Comparison of ENCODE assay signal across 5 cellular contexts in the genomic region with DNA sequence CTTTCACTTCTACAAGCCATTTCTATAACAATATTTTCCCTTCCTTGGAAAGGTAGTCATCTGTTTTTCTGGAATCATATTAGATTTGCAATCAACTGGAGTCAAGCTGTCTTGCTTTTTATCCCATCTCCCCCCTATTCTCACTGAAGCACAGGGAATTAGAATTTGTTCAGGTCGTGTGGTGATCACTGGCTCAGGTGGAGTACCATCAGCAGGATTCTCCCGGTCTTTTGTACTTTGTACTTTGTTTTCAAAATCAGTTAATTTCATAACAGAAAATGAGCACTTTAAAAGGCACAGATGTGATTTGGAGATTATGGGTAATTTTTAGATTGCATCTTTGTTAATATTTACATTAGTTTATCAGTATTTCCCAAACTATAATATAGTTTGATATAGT. TPM values are rescaled to one million over a fixed set of nuclear protein-coding genes. Genes with fewer than 3 reads are reported as not detected.
A peak's percentile ranks its signal among the peaks of the same experiment; 100 is the strongest.
DNase-seq lines count a peak whose midpoint lies in the region; ATAC-seq, FAIRE-seq and TF ChIP-seq lines count a peak whose summit lies in the region.
"Not testable (repeated sequence)": the region's sequence is repeated elsewhere in the genome, so short reads cannot be mapped to it uniquely, and the experiment has no call there.

No MANE protein-coding gene starts in this region.

- H3K79me2 ChIP-seq in keratinocyte (ENCODE audit: control insufficient read depth, insufficient read depth, low read length); HepG2 (ENCODE audit: insufficient read depth, low read length): not testable (repeated sequence)

- not testable (repeated sequence) for H3K27ac ChIP-seq in keratinocyte (ENCODE audit: control insufficient read depth, insufficient read depth, low read length); HepG2 (ENCODE audit: extremely low read length, insufficient read depth, low read length); right lobe of liver

- in situ Hi-C loops in HepG2 (cut with HindIII; ENCODE audit: extremely low pct_ligation_motif_present, low pct_unique_long_range_greater_than_20kb), result not testable (repeated sequence)

- not testable (repeated sequence) for H3K4me1 ChIP-seq in keratinocyte (ENCODE audit: control insufficient read depth, extremely low read depth, insufficient read depth, low read length); right lobe of liver
- H3K4me1 ChIP-seq in HepG2 (ENCODE audit: insufficient read depth, low read length), result peaks cover 29% of the 10 kb centered on the region

- ATAC-seq in HepG2 (peak; percentile 26; the same call in 1 of the 3 replicates), right lobe of liver (peak; percentile 52 to 59 (median 54))

- dilution Hi-C loops in keratinocyte (cut with MboI; ENCODE audit: extremely low pct_ligation_motif_present, low sequenced_read_pairs), result not testable (repeated sequence)

- H3K27me3 ChIP-seq in keratinocyte (ENCODE audit: control insufficient read depth, extremely low read depth, insufficient read depth, low read length); HepG2 (ENCODE audit: control insufficient read depth in 1 of 2, insufficient read depth in 2 of 2, low read length in 2 of 2); right lobe of liver: not testable (repeated sequence)

- H2AFZ ChIP-seq in keratinocyte (ENCODE audit: control insufficient read depth, low read length); HepG2 (ENCODE audit: low read length): not testable (repeated sequence)

- H3K36me3 ChIP-seq in keratinocyte (ENCODE audit: control insufficient read depth in 2 of 2, extremely low read depth in 1 of 2, insufficient read depth in 2 of 2, low read length in 2 of 2); HepG2 (replicated peaks in 1 of 2; ENCODE audit: control insufficient read depth in 1 of 2, insufficient read depth in 2 of 2, low read length in 2 of 2); right lobe of liver: not testable (repeated sequence)

- intact Hi-C loops in HepG2 (cut with micrococcal nuclease; ENCODE audit: unreplicated experiment); right lobe of liver (cut with DNase I): not testable (repeated sequence)

- POLR2A ChIA-PET in HepG2 (lab: Yijun Ruan, JAX), result not testable (repeated sequence)

- TF ChIP-seq POLR2A in H54 (IDR thresholded peaks at IDR 0.05; ENCODE audit: low read depth, low read length); HepG2 (IDR thresholded peaks at IDR 0.05; ENCODE audit: insufficient read depth in 1 of 2, low read depth in 2 of 2, low read length in 2 of 2); right lobe of liver (IDR thresholded peaks at IDR 0.05): not testable (repeated sequence)

- not testable (repeated sequence) for TF ChIP-seq CTCF in keratinocyte (optimal IDR thresholded peaks at IDR 0.05 in 1 of 3, IDR thresholded peaks at IDR 0.05 in 1 of 3, conservative IDR thresholded peaks at IDR 0.05 in 1 of 3; ENCODE audit: extremely low read depth in 1 of 3, insufficient read depth in 2 of 3, low read length in 3 of 3); HepG2 (CRISPR knock-in tag; IDR thresholded peaks at IDR 0.05); right lobe of liver (IDR thresholded peaks at IDR 0.05)

- not testable (repeated sequence) for H3K9ac ChIP-seq in keratinocyte (ENCODE audit: control insufficient read depth, extremely low read depth, insufficient read depth, low read length); HepG2 (ENCODE audit: insufficient read depth, low read depth, low read length)

- H3K4me2 ChIP-seq in keratinocyte (ENCODE audit: control insufficient read depth, extremely low read depth, insufficient read depth, low read depth, low read length); HepG2 (ENCODE audit: low read depth, low read length): not testable (repeated sequence)

- not testable (repeated sequence) for H3K4me3 ChIP-seq in keratinocyte (ENCODE audit: control insufficient read depth in 2 of 3, extremely low read depth in 1 of 3, insufficient read depth in 2 of 3, low read depth in 1 of 3, low read length in 3 of 3); HepG2 (replicated peaks in 1 of 3; ENCODE audit: insufficient read depth in 1 of 3, low read depth in 2 of 3, low read length in 3 of 3); right lobe of liver

- WGBS in HepG2 (ENCODE audit: low lambda C conversion rate), result 2% methylated on average over 2 of the region's 2 CpGs
- WGBS in right lobe of liver (ENCODE audit: insufficient coverage, low coverage, low lambda C conversion rate, missing lambda C conversion rate), result 36% methylated on average over 2 of the region's 2 CpGs

- not testable (repeated sequence) for H4K20me1 ChIP-seq in keratinocyte (ENCODE audit: control insufficient read depth, extremely low read depth, insufficient read depth, low read length); HepG2 (ENCODE audit: insufficient read depth, low read length)

- not testable (repeated sequence) for H3K9me3 ChIP-seq in keratinocyte (ENCODE audit: control insufficient read depth, low read depth, low read length); HepG2 (ENCODE audit: low read length); right lobe of liver

- not testable (repeated sequence) for TF ChIP-seq EP300 in HepG2 (IDR thresholded peaks at IDR 0.05; ENCODE audit: low read depth in 2 of 2, low read length in 2 of 2); HepG2 (CRISPR knock-in tag; IDR thresholded peaks at IDR 0.05; ENCODE audit: borderline replicate concordance)

- BruUV-seq in HepG2 (replicated peaks; lab: Mats Ljungman, UMichigan), result not testable (repeated sequence)

- FAIRE-seq in A204.1 (lab: Jason Lieb, UNC) (peak; percentile 11), H54 (lab: Jason Lieb, UNC) (peak; percentile 43), keratinocyte (lab: Jason Lieb, UNC) (peak; percentile 44)
- FAIRE-seq in HepG2 (lab: Jason Lieb, UNC), result not testable (repeated sequence)

- CTCF ChIA-PET in HepG2 (lab: Yijun Ruan, JAX; ENCODE audit: low intra/inter-chr PET ratio, low total read pairs), result not testable (repeated sequence)

- DNase-seq in H54 (ENCODE audit: insufficient read length, low spot score); keratinocyte (ENCODE audit: low read depth, low spot score); HepG2 (ENCODE audit: low spot score); right lobe of liver: not testable (repeated sequence)

- not testable (repeated sequence) for H3K9me1 ChIP-seq in keratinocyte (ENCODE audit: control insufficient read depth, extremely low read depth, insufficient read depth, low read length)

- not testable (repeated sequence) for TF ChIP-seq RAD21 in HepG2 (CRISPR knock-in tag; IDR thresholded peaks at IDR 0.05)

RNA-seq across cellular contexts. Expression of gene PDPR, which starts 26.0 kb away (rescaled TPM):
- polyA plus RNA-seq in keratinocyte (17.4 to 23.1 TPM (median 19.8 TPM) in 3 replicates), HepG2 (2011; rRNA removed) (29.9 and 30.6 TPM in 2 replicates)
- 1.6 TPM for polyA plus RNA-seq in keratinocyte (2011; ENCODE audit: low read depth)
- 4.6 and 7.0 TPM in 2 replicates for polyA plus RNA-seq in keratinocyte (2011; cell fraction: cytosol; rRNA removed)
- 48.4 and 51.0 TPM in 2 replicates for polyA plus RNA-seq in keratinocyte (2011; cell fraction: nucleus; rRNA removed)
- polyA plus RNA-seq in keratinocyte (2012; ENCODE audit: low replicate concordance), result 4.8 and 13.4 TPM in 2 replicates
- polyA minus RNA-seq in keratinocyte, result 31.3 to 60.2 TPM (median 45.8 TPM) in 3 replicates
- polyA minus RNA-seq in keratinocyte (2011; cell fraction: cytosol; rRNA and poly(A)+ RNA removed), result 15.9 TPM
- 49.0 and 73.7 TPM in 2 replicates for polyA minus RNA-seq in keratinocyte (2011; cell fraction: nucleus; rRNA and poly(A)+ RNA removed)
- total RNA-seq in HepG2 (2016; rRNA removed; fragmentation: Illumina TruSeq; extraction: Trizol) (7.2 and 19.5 TPM in 2 replicates), right lobe of liver (10 to 100 TPM in 1 of 6 experiments, 1 to 10 TPM in 5; 6.5 to 10.1 (median 8.3) TPM)
- 4.1 and 4.7 TPM in 2 replicates for total RNA-seq in HepG2 (2016; cell fraction: cytosol; rRNA removed; fragmentation: Illumina TruSeq; extraction: Trizol; ENCODE audit: low read depth)
- 6.8 and 18.8 TPM in 2 replicates for total RNA-seq in HepG2 (2016; cell fraction: insoluble cytoplasmic fraction; rRNA removed; fragmentation: Illumina TruSeq; extraction: Trizol)
- total RNA-seq in HepG2 (2016; cell fraction: membrane; rRNA removed; fragmentation: Illumina TruSeq; extraction: Trizol), result 3.9 TPM in 2 replicates
- 25.7 and 29.8 TPM in 2 replicates for total RNA-seq in HepG2 (2016; cell fraction: nucleus; rRNA removed; fragmentation: Illumina TruSeq; extraction: Trizol)
- polyA plus RNA-seq in HepG2 (2011; cell fraction: cytosol; rRNA removed), result 18.1 and 18.9 TPM in 2 replicates
- 46.6 and 49.7 TPM in 2 replicates for polyA plus RNA-seq in HepG2 (2011; cell fraction: nucleus; rRNA removed)
- polyA plus RNA-seq in HepG2 (2012), result 17.6 and 18.4 TPM in 2 replicates
- 0.85 and 0.92 TPM in 2 replicates for polyA plus RNA-seq in HepG2 (2016; cell fraction: cytosol; fragmentation: Illumina TruSeq; extraction: Trizol; ENCODE audit: low read depth)
- polyA plus RNA-seq in HepG2 (2016; cell fraction: insoluble cytoplasmic fraction; fragmentation: Illumina TruSeq; extraction: Trizol; ENCODE audit: low read depth), result 5.4 and 6.4 TPM in 2 replicates
- polyA plus RNA-seq in HepG2 (2016; cell fraction: membrane; fragmentation: Illumina TruSeq; extraction: Trizol; ENCODE audit: low read depth), result 1.9 TPM in 2 replicates
- polyA plus RNA-seq in HepG2 (2016; cell fraction: nucleus; fragmentation: Illumina TruSeq; extraction: Trizol; ENCODE audit: insufficient read depth, low read depth), result 41.4 and 43.2 TPM in 2 replicates
- 61.1 and 96.4 TPM in 2 replicates for polyA minus RNA-seq in HepG2 (2011; rRNA and poly(A)+ RNA removed; ENCODE audit: low replicate concordance)
- polyA minus RNA-seq in HepG2 (2011; cell fraction: cytosol; rRNA and poly(A)+ RNA removed), result 25.1 and 32.3 TPM in 2 replicates
- 50.5 and 53.6 TPM in 2 replicates for polyA minus RNA-seq in HepG2 (2011; cell fraction: nucleus; rRNA and poly(A)+ RNA removed)
